ENCODE assay signal across 10 cellular contexts in the genomic region with DNA sequence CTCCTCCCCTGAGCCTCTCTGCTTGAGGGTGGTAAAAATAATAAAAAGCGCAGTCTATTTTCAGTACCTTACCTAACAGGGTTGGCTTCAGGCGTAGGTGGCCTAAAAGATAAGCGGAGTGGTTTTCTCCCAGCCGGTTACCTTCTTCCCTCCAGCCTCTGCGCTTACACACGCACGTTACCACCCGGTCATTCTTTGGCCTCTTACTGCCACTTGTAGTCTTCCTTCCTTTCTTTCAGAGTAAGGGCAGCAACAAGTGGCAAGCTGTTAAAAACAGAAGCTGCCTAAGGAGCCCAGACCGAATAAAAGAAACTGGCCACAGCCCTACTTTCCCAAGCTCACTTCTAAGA. TPM values are rescaled to one million over a fixed set of nuclear protein-coding genes. Genes with fewer than 3 reads are reported as not detected.
A peak's percentile ranks its signal among the peaks of the same experiment; 100 is the strongest.
DNase-seq lines count a peak whose midpoint lies in the region; ATAC-seq and TF ChIP-seq lines count a peak whose summit lies in the region.
"Had no signal": no experiment of that assay in that cellular context is flagged by ENCODE, and none has a peak within 500 bp of the region (broad histone marks: within the 10 kb centered on the region; RNA-seq: fewer than 3 reads in every experiment).

No MANE protein-coding gene starts in this region.

- H3K9me3 ChIP-seq in left ventricle myocardium inferior (replicated peaks): no peaks in the 10 kb centered on the region
- no peaks in the 10 kb centered on the region for H3K9me3 ChIP-seq in tibial nerve
- H3K9me3 ChIP-seq: body of pancreas had no signal

- H3K4me3 ChIP-seq in GM12875 (ENCODE audit: low read depth, low read length): peak overlapping the region; percentile 5
- peak overlapping the region; percentile 59 for H3K4me3 ChIP-seq in left ventricle myocardium inferior
- peak overlapping the region; percentile 28 for H3K4me3 ChIP-seq in rectal smooth muscle tissue (ENCODE audit: low read length)
- peak overlapping the region in 1 of 4 donors; percentile 10 for H3K4me3 ChIP-seq in tibial nerve
- H3K4me3 ChIP-seq: body of pancreas had no signal

- no peak for TF ChIP-seq POLR2A in tibial nerve (IDR thresholded peaks at IDR 0.05)

- H3K9ac ChIP-seq in rectal smooth muscle tissue (ENCODE audit: low read length): no peak overlapping the region

- peaks cover 48% of the 10 kb centered on the region for H3K4me1 ChIP-seq in left ventricle myocardium inferior
- H3K4me1 ChIP-seq in rectal smooth muscle tissue (ENCODE audit: control insufficient read depth, insufficient read depth, low read length): peaks cover 14% of the 10 kb centered on the region
- H3K4me1 ChIP-seq in tibial nerve: no peaks in the 10 kb centered on the region

- H3K27me3 Mint-ChIP-seq in stimulated activated naive CD8-positive, alpha-beta T cell treated with anti-CD3 and anti-CD28 coated beads, Interleukin-15, amount 100 ng/mL, for 72 hours: peaks cover 13% of the 10 kb centered on the region

- DNase-seq in amniotic epithelial cell (ENCODE audit: low read depth): peak; percentile 27
- no peak for DNase-seq in left ventricle myocardium inferior
- DNase-seq in tibial nerve (ENCODE audit: low spot score in 2 of 2): no peak
- DNase-seq in D341Med (ENCODE audit: low spot score): no peak
- no peak for DNase-seq in stimulated activated naive CD8-positive, alpha-beta T cell treated with anti-CD3 and anti-CD28 coated beads, Interleukin-15, amount 100 ng/mL, for 72 hours
- DNase-seq: NCI-H345 had no signal

- H3K27me3 ChIP-seq in left ventricle myocardium inferior (ENCODE audit: low read depth) (no peaks in the 10 kb centered on the region), rectal smooth muscle tissue (ENCODE audit: control insufficient read depth, insufficient read depth, low read length) (no peaks in the 10 kb centered on the region), tibial nerve (no peaks in the 10 kb centered on the region)
- H3K27me3 ChIP-seq: body of pancreas had no signal

- no peaks in the 10 kb centered on the region for H3K36me3 ChIP-seq in left ventricle myocardium inferior
- no peaks in the 10 kb centered on the region for H3K36me3 ChIP-seq in rectal smooth muscle tissue (ENCODE audit: control insufficient read depth, insufficient read depth, low read length)
- H3K36me3 ChIP-seq in tibial nerve: no peaks in the 10 kb centered on the region

- TF ChIP-seq CTCF in GM12875 (IDR thresholded peaks at IDR 0.05; ENCODE audit: borderline replicate concordance, insufficient read depth, low read depth, low read length) (no peak), left ventricle myocardium inferior (IDR thresholded peaks at IDR 0.05; ENCODE audit: borderline replicate concordance) (no peak), tibial nerve (IDR thresholded peaks at IDR 0.05) (no peak)

- intact Hi-C loops in left ventricle myocardium inferior (cut with micrococcal nuclease): no loop called here

- 69 to 70% methylated on average over 9 of the region's 9 CpGs for WGBS in tibial nerve, 2 donors

- peaks cover 10% of the 10 kb centered on the region for H3K4me1 Mint-ChIP-seq in stimulated activated naive CD8-positive, alpha-beta T cell treated with anti-CD3 and anti-CD28 coated beads, Interleukin-15, amount 100 ng/mL, for 72 hours

- TF ChIP-seq EP300 in tibial nerve (IDR thresholded peaks at IDR 0.05): no peak

- no peaks in the 10 kb centered on the region for H3K9me3 Mint-ChIP-seq in stimulated activated naive CD8-positive, alpha-beta T cell treated with anti-CD3 and anti-CD28 coated beads, Interleukin-15, amount 100 ng/mL, for 72 hours

- no peak overlapping the region for H3K4me3 Mint-ChIP-seq in stimulated activated naive CD8-positive, alpha-beta T cell treated with anti-CD3 and anti-CD28 coated beads, Interleukin-15, amount 100 ng/mL, for 72 hours

- no peak overlapping the region for H3K27ac Mint-ChIP-seq in stimulated activated naive CD8-positive, alpha-beta T cell treated with anti-CD3 and anti-CD28 coated beads, Interleukin-15, amount 100 ng/mL, for 72 hours

- no peak for ATAC-seq in HG03159 (IDR thresholded peaks at IDR 0.05; ENCODE audit: unreplicated experiment)
- ATAC-seq in stimulated activated naive CD8-positive, alpha-beta T cell treated with anti-CD3 and anti-CD28 coated beads, Interleukin-15, amount 100 ng/mL, for 72 hours: no peak
- ATAC-seq: body of pancreas had no signal

- H3K27ac ChIP-seq in left ventricle myocardium inferior (replicated peaks): peak overlapping the region; percentile 82
- peak overlapping the region; percentile 79 for H3K27ac ChIP-seq in rectal smooth muscle tissue (ENCODE audit: low read depth, low read length)
- H3K27ac ChIP-seq in tibial nerve: peak overlapping the region in 1 of 4 donors; percentile 24
- H3K27ac ChIP-seq: body of pancreas had no signal

RNA-seq across cellular contexts. Expression of gene CLCA1, which starts 35.4 kb away (rescaled TPM):
- 0.05 TPM for total RNA-seq in left ventricle myocardium inferior
- total RNA-seq in tibial nerve: not detected
- total RNA-seq: body of pancreas had no signal

RNA-seq across cellular contexts. Expression of gene CLCA4, which starts 42.8 kb away (rescaled TPM):
- total RNA-seq in left ventricle myocardium inferior (0.27 TPM), tibial nerve (not detected)
- total RNA-seq: body of pancreas had no signal
